In genomic region chr3:36776436-36776835, GRCh38 we compare ENCODE assay signal across 21 cellular contexts. TPM values are rescaled to one million over a fixed set of nuclear protein-coding genes. Genes with fewer than 3 reads are reported as not detected.
"Had no signal": no experiment of that assay in that cellular context is flagged by ENCODE, and none has a peak within 500 bp of the region (broad histone marks: within the 10 kb centered on the region; RNA-seq: fewer than 3 reads in every experiment).

No MANE protein-coding gene starts in this region.

- H3K4me3 ChIP-seq: ascending aorta, breast epithelium, esophagus muscularis mucosa, skin epidermis, tibial artery, uterus had no signal

- DNase-seq: activated CD4-positive, alpha-beta T cell treated with anti-CD3 and anti-CD28 coated beads, Interleukin-2, amount 50 U/mL, for 1 hour; activated CD4-positive, CD25-positive, alpha-beta regulatory T cell; activated naive CD4-positive, alpha-beta T cell treated with Interleukin-2 at 50 U/mL for 16 hours; activated naive CD8-positive, alpha-beta T cell treated with anti-CD3 and anti-CD28 coated beads, Interleukin-2, amount 50 U/mL, for 24 hours; foreskin fibroblast; left ventricle myocardium superior; mesendoderm; right cardiac atrium; stimulated activated CD4-positive, alpha-beta T cell treated with anti-CD3 and anti-CD28 coated beads, Interleukin-15, amount 100 ng/mL, for 24 hours; stimulated activated CD4-positive, alpha-beta T cell treated with anti-CD3 and anti-CD28 coated beads, Interleukin-4, amount 100 ng/mL, for 1 hour; stimulated activated naive B cell treated with anti-CD40 and anti-IgM and Interleukin-4, amounts not matched to agents 10 μg/mL and 1 μg/mL and 100 μg/mL, for 72 hours; T-helper 2 cell; tibial artery; uterus had no signal

- H3K27me3 ChIP-seq: ascending aorta, breast epithelium, esophagus muscularis mucosa, tibial artery, uterus had no signal

- ATAC-seq: activated naive CD8-positive, alpha-beta T cell treated with anti-CD3 and anti-CD28 coated beads, Interleukin-2, amount 50 U/mL, for 24 hours; activated T-helper 17 cell treated with anti-CD3 and anti-CD28 coated beads, Interleukin-2, amount 50 U/mL, for 72 hours; left ventricle myocardium superior; natural killer cell treated with Interleukin-12 subunit alpha and Interleukin-12 subunit beta and Interleukin-15 and Interleukin-18, amount 100 ng/mL, for 72 hours; stimulated activated naive B cell treated with anti-CD40 and anti-IgM and Interleukin-4, amounts not matched to agents 10 μg/mL and 1 μg/mL and 100 μg/mL, for 72 hours had no signal

- H3K36me3 ChIP-seq: ascending aorta, breast epithelium, esophagus muscularis mucosa, tibial artery, uterus had no signal

- H3K4me1 ChIP-seq: ascending aorta, breast epithelium, esophagus muscularis mucosa, tibial artery, uterus had no signal

- H3K27ac ChIP-seq: ascending aorta, breast epithelium, esophagus muscularis mucosa, skin epidermis, tibial artery, uterus had no signal

- H3K9me3 ChIP-seq: ascending aorta, breast epithelium, esophagus muscularis mucosa, tibial artery, uterus had no signal

RNA-seq across cellular contexts. Expression of gene DCLK3, which starts 12.1 kb away (rescaled TPM):
- total RNA-seq: activated CD8-positive, alpha-beta memory T cell treated with anti-CD3 and anti-CD28 coated beads for 36 hours; ascending aorta; natural killer cell treated with Interleukin-12 subunit alpha and Interleukin-12 subunit beta and Interleukin-15 and Interleukin-18, amount 100 ng/mL, for 72 hours had no signal
